ENCODE assay signal across 30 cellular contexts in the genomic region with DNA sequence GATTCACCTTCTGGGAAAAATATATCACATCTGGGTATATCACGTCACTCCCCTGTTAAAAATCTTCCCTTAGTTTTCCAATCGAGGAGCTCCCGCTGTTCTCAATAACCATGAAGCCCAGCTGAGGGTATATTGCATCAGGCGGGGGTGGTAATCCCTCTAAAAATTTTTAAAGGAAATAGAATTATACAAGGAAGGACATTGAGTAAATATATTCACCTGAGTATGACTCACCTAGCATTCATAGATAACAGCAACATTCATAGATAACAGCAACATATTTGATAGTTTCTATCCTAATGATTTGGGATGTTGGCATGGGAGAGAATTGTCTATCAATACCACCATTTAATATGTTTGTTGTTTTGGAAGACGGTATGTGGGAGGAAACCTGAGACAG.
"Had no signal": no experiment of that assay in that cellular context is flagged by ENCODE, and none has a peak within 500 bp of the region (broad histone marks: within the 10 kb centered on the region; RNA-seq: fewer than 3 reads in every experiment).

No MANE protein-coding gene starts in this region.

- DNase-seq: hypothalamus; immature natural killer cell; kidney; left ventricle myocardium inferior; midbrain; mucosa of descending colon; naive thymus-derived CD4-positive, alpha-beta T cell; nucleus accumbens; pancreas; posterior cingulate gyrus; retina; right cardiac atrium; stimulated activated CD4-positive, alpha-beta T cell treated with anti-CD3 and anti-CD28 coated beads, Interleukin-12 subunit alpha, Interleukin-12 subunit beta, amount 100 ng/mL, for 4 hours; stimulated activated CD4-positive, alpha-beta T cell treated with anti-CD3 and anti-CD28 coated beads, Interleukin-15, amount 100 ng/mL, for 24 hours; stimulated activated CD4-positive, alpha-beta T cell treated with anti-CD3 and anti-CD28 coated beads, Interleukin-2, amount 100 ng/mL, for 24 hours; stimulated activated CD4-positive, alpha-beta T cell treated with anti-CD3 and anti-CD28 coated beads, Interleukin-4, amount 100 ng/mL, for 1 hour; stimulated activated naive B cell treated with anti-CD40 and anti-IgM and Interleukin-4, amounts not matched to agents 10 μg/mL and 1 μg/mL and 100 μg/mL, for 72 hours; stimulated activated naive CD8-positive, alpha-beta T cell treated with anti-CD3 and anti-CD28 coated beads, Interleukin-15, Interleukin-2, amounts not matched to agents 100 U/mL and 50 U/mL, for 24 hours; stomach; testis; thyroid gland; transverse colon; upper lobe of left lung had no signal

- H3K36me3 Mint-ChIP-seq: immature natural killer cell; naive thymus-derived CD4-positive, alpha-beta T cell; stimulated activated naive B cell treated with anti-CD40 and anti-IgM and Interleukin-4, amounts not matched to agents 10 μg/mL and 1 μg/mL and 100 μg/mL, for 72 hours had no signal

- H3K27me3 ChIP-seq: pancreas, stomach, testis, thyroid gland, transverse colon, upper lobe of left lung, vagina had no signal

- ATAC-seq: mucosa of descending colon; naive thymus-derived CD4-positive, alpha-beta T cell; right cardiac atrium; sciatic nerve; stimulated activated naive B cell treated with anti-CD40 and anti-IgM and Interleukin-4, amounts not matched to agents 10 μg/mL and 1 μg/mL and 100 μg/mL, for 72 hours; stimulated activated naive CD8-positive, alpha-beta T cell treated with anti-CD3 and anti-CD28 coated beads, Interleukin-15, Interleukin-2, amounts not matched to agents 100 U/mL and 50 U/mL, for 24 hours had no signal

- H3K9me3 ChIP-seq: pancreas, prostate gland, stomach, testis, thyroid gland, transverse colon, upper lobe of left lung, vagina had no signal

- H3K4me3 ChIP-seq: left ventricle myocardium inferior, lung, mucosa of descending colon, pancreas, prostate gland, skin epidermis, stomach, testis, thyroid gland, transverse colon, upper lobe of left lung, vagina had no signal

- H3K4me1 Mint-ChIP-seq: immature natural killer cell; naive thymus-derived CD4-positive, alpha-beta T cell; stimulated activated naive B cell treated with anti-CD40 and anti-IgM and Interleukin-4, amounts not matched to agents 10 μg/mL and 1 μg/mL and 100 μg/mL, for 72 hours had no signal

- H3K36me3 ChIP-seq: left ventricle myocardium inferior, pancreas, prostate gland, stomach, thyroid gland, transverse colon, upper lobe of left lung, vagina had no signal

- H3K27ac ChIP-seq: left ventricle myocardium inferior, prostate gland, skin epidermis, stomach, testis, thyroid gland, transverse colon, upper lobe of left lung, vagina had no signal

- H3K4me3 Mint-ChIP-seq: immature natural killer cell; naive thymus-derived CD4-positive, alpha-beta T cell; nephron; neural crest cell; stimulated activated naive B cell treated with anti-CD40 and anti-IgM and Interleukin-4, amounts not matched to agents 10 μg/mL and 1 μg/mL and 100 μg/mL, for 72 hours had no signal

- H3K27ac Mint-ChIP-seq: immature natural killer cell; naive thymus-derived CD4-positive, alpha-beta T cell; nephron; stimulated activated naive B cell treated with anti-CD40 and anti-IgM and Interleukin-4, amounts not matched to agents 10 μg/mL and 1 μg/mL and 100 μg/mL, for 72 hours had no signal

- H3K9me3 Mint-ChIP-seq: neural crest cell had no signal

- H3K4me1 ChIP-seq: left ventricle myocardium inferior, pancreas, prostate gland, testis, transverse colon, upper lobe of left lung, vagina had no signal

- H3K27me3 Mint-ChIP-seq: stimulated activated naive B cell treated with anti-CD40 and anti-IgM and Interleukin-4, amounts not matched to agents 10 μg/mL and 1 μg/mL and 100 μg/mL, for 72 hours had no signal
